In the genomic region with DNA sequence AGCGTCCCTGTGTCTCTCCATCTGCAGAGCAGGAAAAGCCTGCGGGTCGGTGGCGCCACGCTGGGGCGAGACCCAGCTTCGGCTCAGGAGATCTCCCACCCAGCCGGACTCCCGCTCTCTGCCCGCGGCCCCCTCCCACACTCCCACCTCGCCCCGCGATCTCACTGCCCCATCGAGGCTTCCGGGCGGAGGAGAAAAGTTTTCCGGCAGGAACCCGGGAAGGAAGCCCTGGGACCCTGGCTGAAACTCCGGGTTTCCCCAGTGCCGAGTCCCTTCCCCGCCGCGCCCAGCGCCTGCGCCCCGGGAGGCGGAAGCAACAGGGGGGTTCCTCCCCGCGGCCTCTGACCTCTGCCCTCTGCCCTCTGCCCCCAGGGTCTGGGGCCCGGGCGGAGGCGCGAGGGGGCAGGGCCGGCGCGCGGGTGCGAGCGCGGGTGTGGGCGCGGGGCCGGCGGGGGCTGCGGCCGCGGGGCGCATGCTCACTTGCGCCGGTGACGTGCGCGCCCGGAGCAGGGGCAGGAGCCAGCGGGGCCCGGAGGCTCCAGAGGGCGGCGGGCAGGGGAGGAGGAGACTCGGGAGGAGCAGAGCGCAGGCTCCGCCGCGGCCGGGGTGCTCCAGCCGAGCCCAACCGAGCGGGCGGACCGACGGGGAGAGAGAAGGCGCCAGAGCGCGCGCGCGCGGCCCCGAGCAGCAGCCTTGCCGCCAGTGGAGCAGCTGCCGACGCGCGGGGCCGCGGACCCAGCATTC, we compare ENCODE assay signal across 8 cellular contexts. TPM values are rescaled to one million over a fixed set of nuclear protein-coding genes. Genes with fewer than 3 reads are reported as not detected.
DNase-seq lines count a peak whose midpoint lies in the region; ATAC-seq and TF ChIP-seq lines count a peak whose summit lies in the region.

A gene (plus strand): TSS at position 541 of the 744 bp plus-strand sequence. CDS start 379 bp downstream, outside the sequence.

- DNase-seq in EL (peak; percentile 88), SJSA1 (ENCODE audit: low read depth in 1 of 2, low spot score in 2 of 2) (peak; percentile 68 to 87), foreskin keratinocyte (peak; percentile 57 to 72)
- DNase-seq in activated naive CD4-positive, alpha-beta T cell (lab: John Stamatoyannopoulos, UW) = peak; percentile 31 to 76 (median 60)

- ATAC-seq in GM21786 (IDR thresholded peaks at IDR 0.05; ENCODE audit: unreplicated experiment) = peak; percentile 60
- peak; percentile 86 for ATAC-seq in foreskin keratinocyte

- peak within 1 kb of the TSS; percentile 84 to 86 for H3K9ac ChIP-seq in stomach smooth muscle (ENCODE audit: low read length in 2 of 2)

- H3K27me3 ChIP-seq in SJSA1 (replicated peaks) (no peaks in the 10 kb centered on the region; the same call in 1 of the 2 replicates), foreskin keratinocyte (no peaks in the 10 kb centered on the region), neuron (ENCODE audit: insufficient read depth, low read length) (peaks cover 13% of the 10 kb centered on the region), stomach smooth muscle (ENCODE audit: control insufficient read depth in 1 of 2, insufficient read depth in 2 of 2, low read length in 2 of 2) (no peaks in the 10 kb centered on the region)

- peak within 1 kb of the TSS; percentile 82 for H3K27ac ChIP-seq in KOPT-K1 (ENCODE audit: low read depth, low read length, poor library complexity, severe bottlenecking)
- H3K27ac ChIP-seq in SJSA1 = 0 out of 2 replicates have a peak within 1 kb of the TSS, but pooled peaks have one; percentile 24
- peak within 1 kb of the TSS; percentile 80 for H3K27ac ChIP-seq in foreskin keratinocyte
- peak within 1 kb of the TSS; percentile 79 for H3K27ac ChIP-seq in stomach smooth muscle (ENCODE audit: low read length)

- H2AFZ ChIP-seq in neuron (ENCODE audit: low read depth, low read length) = peak within 1 kb of the TSS; percentile 67

- H3K4me1 ChIP-seq in SJSA1 (replicated peaks) (peaks cover 17% of the 10 kb centered on the region), foreskin keratinocyte (peaks cover 4% of the 10 kb centered on the region), neuron (ENCODE audit: insufficient read depth, low read length) (peaks cover 12% of the 10 kb centered on the region), stomach smooth muscle (ENCODE audit: control insufficient read depth, insufficient read depth, low read length) (peaks cover 39% of the 10 kb centered on the region)

- H3K36me3 ChIP-seq in KOPT-K1 (ENCODE audit: insufficient read depth, low read length) (no peaks in the 10 kb centered on the region), SJSA1 (peaks cover 5% of the 10 kb centered on the region; the same call in 1 of the 2 replicates), neuron (ENCODE audit: insufficient read depth, low read length) (no peaks in the 10 kb centered on the region), stomach smooth muscle (ENCODE audit: control insufficient read depth in 2 of 2, insufficient read depth in 2 of 2, low read length in 2 of 2) (no peaks in the 10 kb centered on the region)

- no peak for TF ChIP-seq CTCF in foreskin keratinocyte (conservative IDR thresholded peaks at IDR 0.05)

- H3K4me3 ChIP-seq in SJSA1 = peak within 1 kb of the TSS; percentile 84
- peak within 1 kb of the TSS; percentile 61 for H3K4me3 ChIP-seq in neuron (ENCODE audit: low read length)
- H3K4me3 ChIP-seq in stomach smooth muscle (ENCODE audit: low read length in 2 of 2) = peak within 1 kb of the TSS; percentile 78 to 80

- H3K9me3 ChIP-seq in KOPT-K1 (ENCODE audit: insufficient read depth, low read length, poor library complexity, severe bottlenecking) (no peaks in the 10 kb centered on the region), SJSA1 (replicated peaks) (no peaks in the 10 kb centered on the region), neuron (ENCODE audit: low read length) (no peaks in the 10 kb centered on the region), stomach smooth muscle (ENCODE audit: control insufficient read depth in 2 of 2, low read length in 2 of 2) (no peaks in the 10 kb centered on the region)

RNA-seq across cellular contexts. Expression of the gene that starts here (rescaled TPM):
- 2.0 and 3.7 TPM in 2 replicates for total RNA-seq in SJSA1 (2014; rRNA removed; shearing (Covaris generic))
- total RNA-seq in foreskin keratinocyte = 11.7 and 13.4 TPM in 2 replicates
- 2.5 and 2.6 TPM in 2 replicates for polyA plus RNA-seq in foreskin keratinocyte

Comparison
In these comparisons a context has a peak if more than half of its experiments do, and no peak if none do; other contexts are left out.
1. Peak in every context shown above with its lines: DNase-seq, ATAC-seq, H3K4me3 ChIP-seq and H3K27ac ChIP-seq.
2. H3K27ac ChIP-seq: peak in every context shown above with its lines; median percentile 82 in KOPT-K1; 80 in foreskin keratinocyte; 79 in stomach smooth muscle; 24 in SJSA1.